8 cellular contexts compared by ENCODE assay signal in the genomic region with DNA sequence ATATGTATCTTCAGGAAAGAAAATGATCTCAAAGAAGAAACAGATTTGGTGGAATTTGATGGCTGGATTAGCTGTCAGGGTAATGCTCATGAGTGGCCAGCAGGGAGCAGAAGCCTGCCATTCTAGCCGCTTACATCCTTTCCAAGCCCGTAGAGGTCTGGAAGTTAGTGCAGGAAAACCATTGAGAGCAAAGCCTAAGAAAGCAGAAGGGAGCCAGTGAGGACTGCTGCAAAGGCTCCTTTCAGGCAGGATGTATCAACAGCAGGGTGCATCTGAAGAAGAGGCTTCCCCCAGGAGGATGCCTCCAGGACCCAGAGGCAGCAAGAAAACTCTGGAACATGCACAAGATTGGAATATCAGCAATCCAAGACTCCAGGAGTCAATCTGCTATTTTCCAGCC. TPM values are rescaled to one million over a fixed set of nuclear protein-coding genes. Genes with fewer than 3 reads are reported as not detected.
DNase-seq lines count a peak whose midpoint lies in the region; ATAC-seq and TF ChIP-seq lines count a peak whose summit lies in the region.

No MANE protein-coding gene starts in this region.

- peak; percentile 81 to 96 (median 88) for ATAC-seq in psoas muscle
- ATAC-seq in GM19395 (IDR thresholded peaks at IDR 0.05; ENCODE audit: unreplicated experiment) = no peak

- H3K4me1 ChIP-seq in left ventricle myocardium inferior (peaks cover 11% of the 10 kb centered on the region), psoas muscle (no peaks in the 10 kb centered on the region)

- H3K9me3 ChIP-seq in left ventricle myocardium inferior (replicated peaks) (no peaks in the 10 kb centered on the region), psoas muscle (no peaks in the 10 kb centered on the region)

- 0 to 3% (median 1%) methylated on average over 2 of the region's 2 CpGs for WGBS in psoas muscle, 3 donors

- H3K36me3 ChIP-seq in left ventricle myocardium inferior = no peaks in the 10 kb centered on the region
- H3K36me3 ChIP-seq in psoas muscle (ENCODE audit: insufficient read depth in 1 of 2, low read depth in 1 of 2) = no peaks in the 10 kb centered on the region

- H3K27me3 ChIP-seq in left ventricle myocardium inferior (ENCODE audit: low read depth) (no peaks in the 10 kb centered on the region), psoas muscle (ENCODE audit: insufficient read depth in 3 of 3, low read length in 2 of 3) (peaks cover 0 to 2% (median 0%) of the 10 kb centered on the region in 3 donors)

- intact Hi-C loops in left ventricle myocardium inferior (cut with micrococcal nuclease) (loop anchor here (2.0 kb wide), 1 partner anchor 498 kb away; no protein-coding TSS in a partner anchor), psoas muscle (cut with DNase I) (loop anchor here (1.0 to 10.0 kb wide), 4 partner anchors 498 to 1126 kb away; no protein-coding TSS in a partner anchor)

- H3K27ac ChIP-seq in left ventricle myocardium inferior (replicated peaks) = peak overlapping the region; percentile 16
- H3K27ac ChIP-seq in psoas muscle = no peak overlapping the region

- DNase-seq in Daoy (ENCODE audit: low read depth) (peak; percentile 78), HT1080 (ENCODE audit: low read depth) (peak; percentile 64), OCI-M1 (lab: John Stamatoyannopoulos, UW) (peak; percentile 72), anterior cingulate cortex (lab: John Stamatoyannopoulos, UW) (peak in 42 of 58 donors; percentile 10 to 72 (median 39)), left ventricle myocardium inferior (peak; percentile 53), psoas muscle (peak; percentile 51 to 63), GF-D8 (lab: John Stamatoyannopoulos, UW) (no peak)

- H3K4me3 ChIP-seq in left ventricle myocardium inferior (no peak overlapping the region), psoas muscle (no peak overlapping the region)

- TF ChIP-seq CTCF in left ventricle myocardium inferior (IDR thresholded peaks at IDR 0.05; ENCODE audit: borderline replicate concordance) (peak; percentile 94), psoas muscle (IDR thresholded peaks at IDR 0.05) (peak; percentile 92)

RNA-seq across cellular contexts. Expression of a gene that starts 22.9 kb away (rescaled TPM):
- total RNA-seq in Daoy (2014; rRNA removed; shearing (Covaris generic)) = 128 and 147 TPM in 2 replicates
- 7.0 and 10.1 TPM in 2 replicates for total RNA-seq in HT1080 (2014; rRNA removed; shearing (Covaris generic))
- 6.4 and 7.6 TPM in 2 replicates for polyA plus RNA-seq in HT1080 (2015; cell fraction: cytosol; rRNA removed)
- polyA plus RNA-seq in HT1080 (2015; cell fraction: nucleus; rRNA removed) = 3.0 and 3.6 TPM in 2 replicates
- total RNA-seq in left ventricle myocardium inferior = 200 TPM
- 10 to 100 TPM; 11.1 to 15.5 (median 14.2) TPM for total RNA-seq in psoas muscle
- polyA plus RNA-seq in psoas muscle = 10 to 100 TPM in 1 of 3 donors, 1 to 10 TPM in 2; 6.5 to 10.5 (median 9.7) TPM
